In genomic region chr14:65296876-65297275, GRCh38 we compare ENCODE assay signal across 19 cellular contexts.
"Had no signal": no experiment of that assay in that cellular context is flagged by ENCODE, and none has a peak within 500 bp of the region (broad histone marks: within the 10 kb centered on the region; RNA-seq: fewer than 3 reads in every experiment).

No MANE protein-coding gene starts in this region.

- H3K9me3 Mint-ChIP-seq: activated CD4-positive, alpha-beta memory T cell treated with anti-CD3 and anti-CD28 coated beads for 36 hours; activated T-helper 17 cell treated with anti-CD3 and anti-CD28 coated beads, Interleukin-2, amount 50 U/mL, for 72 hours; central memory CD8-positive, alpha-beta T cell; nephron; T-helper 1 cell treated with Interleukin-12 subunit alpha and Interleukin-12 subunit beta and Interleukin-4 antibody, amounts not matched to agents 30 μg/mL and 1 μg/mL, for 36 hours had no signal

- ATAC-seq: activated T-helper 17 cell treated with anti-CD3 and anti-CD28 coated beads, Interleukin-2, amount 50 U/mL, for 72 hours; gastrocnemius medialis; left lung had no signal

- H3K36me3 ChIP-seq: colonic mucosa, gastrocnemius medialis, left lung, sigmoid colon, thyroid gland had no signal

- H3K27ac Mint-ChIP-seq: activated CD4-positive, alpha-beta memory T cell treated with anti-CD3 and anti-CD28 coated beads for 36 hours; activated T-helper 17 cell treated with anti-CD3 and anti-CD28 coated beads, Interleukin-2, amount 50 U/mL, for 72 hours; nephron; T-helper 1 cell treated with Interleukin-12 subunit alpha and Interleukin-12 subunit beta and Interleukin-4 antibody, amounts not matched to agents 30 μg/mL and 1 μg/mL, for 36 hours had no signal

- H3K4me1 Mint-ChIP-seq: nephron had no signal

- H3K4me3 ChIP-seq: colonic mucosa, gastrocnemius medialis, left lung, sigmoid colon, thyroid gland had no signal

- H3K36me3 Mint-ChIP-seq: activated CD4-positive, alpha-beta memory T cell treated with anti-CD3 and anti-CD28 coated beads for 36 hours had no signal

- H3K27me3 Mint-ChIP-seq: activated CD4-positive, alpha-beta memory T cell treated with anti-CD3 and anti-CD28 coated beads for 36 hours; activated T-helper 17 cell treated with anti-CD3 and anti-CD28 coated beads, Interleukin-2, amount 50 U/mL, for 72 hours; central memory CD8-positive, alpha-beta T cell had no signal

- H3K9me3 ChIP-seq: colonic mucosa, gastrocnemius medialis, left lung, sigmoid colon, thyroid gland had no signal

- DNase-seq: activated CD4-positive, alpha-beta memory T cell treated with anti-CD3 and anti-CD28 coated beads for 36 hours; activated CD4-positive, CD25-positive, alpha-beta regulatory T cell treated with anti-CD3 and anti-CD28 coated beads, Interleukin-2, amount 50 U/mL, for 72 hours; activated naive CD4-positive, alpha-beta T cell; aorta; colonic mucosa; gastrocnemius medialis; head of caudate nucleus; kidney; left lung; midbrain; sigmoid colon; stimulated activated CD4-positive, alpha-beta T cell treated with anti-CD3 and anti-CD28 coated beads, Interleukin-4, amount 100 ng/mL, for 4 hours; stimulated activated naive CD4-positive, alpha-beta T cell; thyroid gland had no signal

- H3K4me3 Mint-ChIP-seq: activated CD4-positive, alpha-beta memory T cell treated with anti-CD3 and anti-CD28 coated beads for 36 hours; activated T-helper 17 cell treated with anti-CD3 and anti-CD28 coated beads, Interleukin-2, amount 50 U/mL, for 72 hours; central memory CD8-positive, alpha-beta T cell; nephron; T-helper 1 cell treated with Interleukin-12 subunit alpha and Interleukin-12 subunit beta and Interleukin-4 antibody, amounts not matched to agents 30 μg/mL and 1 μg/mL, for 36 hours had no signal

- H3K27ac ChIP-seq: colonic mucosa, gastrocnemius medialis, left lung, sigmoid colon, thyroid gland had no signal

- FAIRE-seq: endometrium, kidney had no signal

- H3K4me1 ChIP-seq: gastrocnemius medialis, left lung, sigmoid colon, thyroid gland had no signal

- H3K27me3 ChIP-seq: colonic mucosa, gastrocnemius medialis, left lung, sigmoid colon, thyroid gland had no signal
